ENCODE assay signal across 1 cellular context in the genomic region with DNA sequence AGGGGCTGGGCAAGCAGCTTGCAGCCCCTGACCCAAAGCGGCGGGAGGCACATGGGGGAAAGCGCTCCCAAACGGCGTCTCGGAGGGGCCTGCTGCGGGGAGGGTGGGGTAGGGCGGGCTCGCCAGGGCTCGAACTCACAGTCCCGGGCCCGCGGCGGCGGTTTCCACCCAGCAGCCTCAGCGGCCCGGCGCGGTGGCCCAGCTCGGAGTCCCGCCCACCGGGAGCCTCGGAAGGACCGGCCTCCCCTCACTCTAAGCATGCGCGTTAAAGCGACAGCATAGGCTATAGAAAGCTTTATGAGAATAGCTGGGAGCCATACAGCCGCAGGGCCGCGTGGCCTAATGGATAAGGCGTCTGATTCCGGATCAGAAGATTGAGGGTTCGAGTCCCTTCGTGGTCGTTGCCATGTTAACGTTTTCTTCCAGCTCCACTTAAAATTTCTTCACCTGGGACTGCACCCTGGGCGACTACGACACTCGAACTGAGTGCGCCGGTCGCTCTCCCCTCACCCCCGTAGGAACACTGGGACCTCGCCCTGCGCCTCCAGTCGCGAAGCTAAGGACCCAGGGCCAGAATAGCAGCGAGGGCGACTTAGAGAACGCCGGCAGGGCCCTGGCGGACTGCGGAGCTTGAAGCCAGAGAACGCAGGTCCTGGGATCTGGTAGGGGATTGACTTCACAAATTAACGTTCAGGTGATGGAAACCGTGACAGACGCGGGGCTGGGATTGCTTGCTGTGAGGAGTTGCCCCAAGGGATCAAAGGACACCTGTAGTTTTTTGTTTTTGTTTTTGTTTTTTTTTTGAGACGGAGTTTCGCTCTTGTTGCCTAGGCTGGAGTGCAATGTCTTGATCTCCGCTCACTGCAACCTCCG.
TF ChIP-seq lines count a peak whose summit lies in the region.

No MANE protein-coding gene starts in this region.

TF ChIP-seq in K562, 482 proteins besides CTCF, POLR2A, EP300 and RAD21 (continues in another document):
- TF ChIP-seq CAMTA2 (CRISPR knock-in tag; conservative IDR thresholded peaks at IDR 0.05), result no peak
- peak in 1 of 2 experiments; percentile 72; a peak in 1 of 4 replicates for TF ChIP-seq CSDE1 (IDR thresholded peaks at IDR 0.05)
- TF ChIP-seq FOXM1 (IDR thresholded peaks at IDR 0.05; ENCODE audit: low read depth), result no peak
- no peak for TF ChIP-seq FOXM1 (CRISPR knock-in tag; IDR thresholded peaks at IDR 0.05; ENCODE audit: low read depth)
- peak; percentile 41; the same call in 1 of the 2 replicates for TF ChIP-seq MYNN (IDR thresholded peaks at IDR 0.05)
- TF ChIP-seq MYNN (CRISPR knock-in tag; IDR thresholded peaks at IDR 0.05), result no peak
- TF ChIP-seq, protein P1, sequence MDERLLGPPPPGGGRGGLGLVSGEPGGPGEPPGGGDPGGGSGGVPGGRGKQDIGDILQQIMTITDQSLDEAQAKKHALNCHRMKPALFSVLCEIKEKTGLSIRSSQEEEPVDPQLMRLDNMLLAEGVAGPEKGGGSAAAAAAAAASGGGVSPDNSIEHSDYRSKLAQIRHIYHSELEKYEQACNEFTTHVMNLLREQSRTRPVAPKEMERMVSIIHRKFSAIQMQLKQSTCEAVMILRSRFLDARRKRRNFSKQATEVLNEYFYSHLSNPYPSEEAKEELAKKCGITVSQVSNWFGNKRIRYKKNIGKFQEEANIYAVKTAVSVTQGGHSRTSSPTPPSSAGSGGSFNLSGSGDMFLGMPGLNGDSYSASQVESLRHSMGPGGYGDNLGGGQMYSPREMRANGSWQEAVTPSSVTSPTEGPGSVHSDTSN (CRISPR knock-in tag; IDR thresholded peaks at IDR 0.05; ENCODE audit: low read depth), result no peak
- TF ChIP-seq, protein P1 (tag; conservative IDR thresholded peaks at IDR 0.05; ENCODE audit: low read depth), result 0 out of 2 replicates have a peak, but pooled peaks have one; percentile 20
- peak; percentile 92 for TF ChIP-seq ZNF592 (IDR thresholded peaks at IDR 0.05)
- peak; percentile 34 for TF ChIP-seq RBBP5 (IDR thresholded peaks at IDR 0.05; ENCODE audit: borderline replicate concordance, insufficient read depth, low read length, poor library complexity, severe bottlenecking)
- peak in 1 of 2 experiments; percentile 51; a peak in 1 of 4 replicates for TF ChIP-seq ZMIZ1 (IDR thresholded peaks at IDR 0.05; ENCODE audit: low read depth in 2 of 2, low read length in 2 of 2)
- peak; percentile 38; the same call in 1 of the 2 replicates for TF ChIP-seq ESRRA (IDR thresholded peaks at IDR 0.05; ENCODE audit: borderline replicate concordance, low read depth)
- TF ChIP-seq, protein P2, sequence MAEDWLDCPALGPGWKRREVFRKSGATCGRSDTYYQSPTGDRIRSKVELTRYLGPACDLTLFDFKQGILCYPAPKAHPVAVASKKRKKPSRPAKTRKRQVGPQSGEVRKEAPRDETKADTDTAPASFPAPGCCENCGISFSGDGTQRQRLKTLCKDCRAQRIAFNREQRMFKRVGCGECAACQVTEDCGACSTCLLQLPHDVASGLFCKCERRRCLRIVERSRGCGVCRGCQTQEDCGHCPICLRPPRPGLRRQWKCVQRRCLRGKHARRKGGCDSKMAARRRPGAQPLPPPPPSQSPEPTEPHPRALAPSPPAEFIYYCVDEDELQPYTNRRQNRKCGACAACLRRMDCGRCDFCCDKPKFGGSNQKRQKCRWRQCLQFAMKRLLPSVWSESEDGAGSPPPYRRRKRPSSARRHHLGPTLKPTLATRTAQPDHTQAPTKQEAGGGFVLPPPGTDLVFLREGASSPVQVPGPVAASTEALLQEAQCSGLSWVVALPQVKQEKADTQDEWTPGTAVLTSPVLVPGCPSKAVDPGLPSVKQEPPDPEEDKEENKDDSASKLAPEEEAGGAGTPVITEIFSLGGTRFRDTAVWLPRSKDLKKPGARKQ (CRISPR knock-in tag; IDR thresholded peaks at IDR 0.05), result no peak
- peak; percentile 37 for TF ChIP-seq FIP1L1 (IDR thresholded peaks at IDR 0.05; ENCODE audit: low read depth, low read length, poor library complexity, severe bottlenecking)
- no peak; the same call in 1 of the 2 replicates for TF ChIP-seq ATF1 (CRISPR knock-in tag; IDR thresholded peaks at IDR 0.05)
- peak; percentile 71 for TF ChIP-seq ATF1 (tag; IDR thresholded peaks at IDR 0.05)
- peak; percentile 20; the same call in 1 of the 2 replicates for TF ChIP-seq POLR2AphosphoS5 (IDR thresholded peaks at IDR 0.05; ENCODE audit: control insufficient read depth, insufficient read depth, low read depth, low read length)
- TF ChIP-seq SRF (CRISPR knock-in tag; IDR thresholded peaks at IDR 0.05), result peak in 1 of 2 experiments; percentile 65; a peak in 1 of 4 replicates
- no peak for TF ChIP-seq BMI1 (IDR thresholded peaks at IDR 0.05; ENCODE audit: low read length)
- no peak for TF ChIP-seq MCM3 (IDR thresholded peaks at IDR 0.05)
- TF ChIP-seq, protein P3, sequence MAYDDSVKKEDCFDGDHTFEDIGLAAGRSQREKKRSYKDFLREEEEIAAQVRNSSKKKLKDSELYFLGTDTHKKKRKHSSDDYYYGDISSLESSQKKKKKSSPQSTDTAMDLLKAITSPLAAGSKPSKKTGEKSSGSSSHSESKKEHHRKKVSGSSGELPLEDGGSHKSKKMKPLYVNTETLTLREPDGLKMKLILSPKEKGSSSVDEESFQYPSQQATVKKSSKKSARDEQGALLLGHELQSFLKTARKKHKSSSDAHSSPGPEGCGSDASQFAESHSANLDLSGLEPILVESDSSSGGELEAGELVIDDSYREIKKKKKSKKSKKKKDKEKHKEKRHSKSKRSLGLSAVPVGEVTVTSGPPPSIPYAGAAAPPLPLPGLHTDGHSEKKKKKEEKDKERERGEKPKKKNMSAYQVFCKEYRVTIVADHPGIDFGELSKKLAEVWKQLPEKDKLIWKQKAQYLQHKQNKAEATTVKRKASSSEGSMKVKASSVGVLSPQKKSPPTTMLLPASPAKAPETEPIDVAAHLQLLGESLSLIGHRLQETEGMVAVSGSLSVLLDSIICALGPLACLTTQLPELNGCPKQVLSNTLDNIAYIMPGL (CRISPR knock-in tag; IDR thresholded peaks at IDR 0.05), result peak; percentile 92; the same call in 1 of the 2 replicates
- TF ChIP-seq TBL1XR1 (IDR thresholded peaks at IDR 0.05; ENCODE audit: low read length in 2 of 2), result peak; percentile 49 to 97; a peak in 3 of 4 replicates
- no peak for TF ChIP-seq SNAPC5 (CRISPR knock-in tag; IDR thresholded peaks at IDR 0.05)
- TF ChIP-seq TEAD2 (tag; IDR thresholded peaks at IDR 0.05), result no peak
- peak; percentile 78 for TF ChIP-seq RBFOX2 (IDR thresholded peaks at IDR 0.05; ENCODE audit: low read depth, low read length)
- peak; percentile 95 for TF ChIP-seq SNIP1 (IDR thresholded peaks at IDR 0.05; ENCODE audit: low read depth)
- no peak for TF ChIP-seq E2F3 (CRISPR knock-in tag; IDR thresholded peaks at IDR 0.05)
- TF ChIP-seq NR2C2 (CRISPR knock-in tag; IDR thresholded peaks at IDR 0.05), result peak; percentile 47; the same call in 1 of the 2 replicates
- no peak; the same call in 1 of the 2 replicates for TF ChIP-seq NR2C2 (tag; IDR thresholded peaks at IDR 0.05)
- peak; percentile 31 for TF ChIP-seq BHLHE40 (IDR thresholded peaks at IDR 0.05; ENCODE audit: low read length)
- TF ChIP-seq POLR2G (IDR thresholded peaks at IDR 0.05; ENCODE audit: low read depth, low read length), result peak; percentile 67; the same call in 1 of the 2 replicates
- TF ChIP-seq ZBTB2 (IDR thresholded peaks at IDR 0.05), result 0 out of 2 replicates have a peak, but pooled peaks have one; percentile 43
- TF ChIP-seq, protein P4, sequence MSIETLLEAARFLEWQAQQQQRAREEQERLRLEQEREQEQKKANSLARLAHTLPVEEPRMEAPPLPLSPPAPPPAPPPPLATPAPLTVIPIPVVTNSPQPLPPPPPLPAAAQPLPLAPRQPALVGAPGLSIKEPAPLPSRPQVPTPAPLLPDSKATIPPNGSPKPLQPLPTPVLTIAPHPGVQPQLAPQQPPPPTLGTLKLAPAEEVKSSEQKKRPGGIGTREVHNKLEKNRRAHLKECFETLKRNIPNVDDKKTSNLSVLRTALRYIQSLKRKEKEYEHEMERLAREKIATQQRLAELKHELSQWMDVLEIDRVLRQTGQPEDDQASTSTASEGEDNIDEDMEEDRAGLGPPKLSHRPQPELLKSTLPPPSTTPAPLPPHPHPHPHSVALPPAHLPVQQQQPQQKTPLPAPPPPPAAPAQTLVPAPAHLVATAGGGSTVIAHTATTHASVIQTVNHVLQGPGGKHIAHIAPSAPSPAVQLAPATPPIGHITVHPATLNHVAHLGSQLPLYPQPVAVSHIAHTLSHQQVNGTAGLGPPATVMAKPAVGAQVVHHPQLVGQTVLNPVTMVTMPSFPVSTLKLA (conservative IDR thresholded peaks at IDR 0.05), result peak; percentile 67 to 72
- peak; percentile 44; the same call in 1 of the 2 replicates for TF ChIP-seq CBFB (CRISPR knock-in tag; IDR thresholded peaks at IDR 0.05)
- TF ChIP-seq ZNF263 (CRISPR knock-in tag; IDR thresholded peaks at IDR 0.05; ENCODE audit: borderline replicate concordance), result peak; percentile 67; the same call in 1 of the 2 replicates
